In the genomic region with DNA sequence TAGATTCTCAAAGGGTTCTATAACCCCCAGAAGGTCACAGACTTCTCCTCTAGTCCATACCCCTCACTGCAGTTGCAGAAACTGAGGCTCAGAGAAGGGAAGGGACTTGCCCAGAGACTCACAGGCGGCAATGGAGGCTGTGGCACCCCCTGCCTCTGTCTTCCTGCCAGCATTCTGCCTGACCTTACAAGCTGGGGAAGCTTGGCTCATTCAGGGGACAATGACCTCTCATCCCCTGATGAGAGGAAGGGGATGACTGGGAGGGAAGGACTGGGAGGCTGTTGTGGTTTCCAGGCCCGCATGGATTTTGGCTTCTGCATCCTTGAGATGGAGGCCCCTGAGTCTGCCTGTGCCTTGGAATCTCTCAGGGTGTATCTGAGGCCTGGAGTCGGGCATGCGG, we compare ENCODE assay signal across 1 cellular context.
TF ChIP-seq lines count a peak whose summit lies in the region.

No MANE protein-coding gene starts in this region.

TF ChIP-seq in HepG2, 621 proteins besides CTCF, POLR2A, EP300 and RAD21:
- TF ChIP-seq MLX (CRISPR knock-in tag; IDR thresholded peaks at IDR 0.05) (no peak), ZNF546 (CRISPR knock-in tag; conservative IDR thresholded peaks at IDR 0.05) (no peak), SMAD3 (CRISPR knock-in tag; IDR thresholded peaks at IDR 0.05) (no peak), RBM22 (optimal IDR thresholded peaks at IDR 0.05; ENCODE audit: low read length) (peak; percentile 27), PRDM4 (CRISPR knock-in tag; IDR thresholded peaks at IDR 0.05; ENCODE audit: borderline replicate concordance) (no peak), TBX2 (CRISPR knock-in tag; IDR thresholded peaks at IDR 0.05; ENCODE audit: borderline replicate concordance) (0 out of 2 replicates have a peak, but pooled peaks have one; percentile 18)
